ENCODE assay signal across 2 cellular contexts in the genomic region with DNA sequence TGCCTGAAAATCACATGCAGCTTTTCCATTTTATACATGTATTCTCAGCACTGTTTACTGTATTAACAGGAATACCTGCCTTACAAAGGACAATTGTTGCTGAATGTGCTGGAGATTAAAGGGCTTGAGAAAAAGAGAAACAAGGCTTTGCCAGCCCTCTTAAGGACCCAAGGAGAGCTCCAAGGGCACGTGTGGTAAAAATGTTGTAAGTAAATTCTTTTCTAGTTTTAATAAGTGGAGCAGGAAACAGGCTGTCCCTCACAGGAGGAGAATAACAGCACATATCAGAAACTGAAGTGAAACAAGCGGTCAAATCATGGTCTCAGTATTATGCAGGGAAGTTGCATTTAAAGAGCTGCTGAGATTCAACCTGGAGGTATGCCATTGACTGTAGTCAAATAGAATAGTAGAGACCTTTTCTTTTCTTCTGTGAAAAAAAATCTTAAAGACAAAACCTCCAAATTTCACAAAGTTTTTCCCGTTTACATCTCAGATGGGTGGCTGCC.
TF ChIP-seq lines count a peak whose summit lies in the region.

No MANE protein-coding gene starts in this region.

TF ChIP-seq in SK-N-SH, 30 proteins besides CTCF, POLR2A, EP300 and RAD21:
- TF ChIP-seq, protein P1, sequence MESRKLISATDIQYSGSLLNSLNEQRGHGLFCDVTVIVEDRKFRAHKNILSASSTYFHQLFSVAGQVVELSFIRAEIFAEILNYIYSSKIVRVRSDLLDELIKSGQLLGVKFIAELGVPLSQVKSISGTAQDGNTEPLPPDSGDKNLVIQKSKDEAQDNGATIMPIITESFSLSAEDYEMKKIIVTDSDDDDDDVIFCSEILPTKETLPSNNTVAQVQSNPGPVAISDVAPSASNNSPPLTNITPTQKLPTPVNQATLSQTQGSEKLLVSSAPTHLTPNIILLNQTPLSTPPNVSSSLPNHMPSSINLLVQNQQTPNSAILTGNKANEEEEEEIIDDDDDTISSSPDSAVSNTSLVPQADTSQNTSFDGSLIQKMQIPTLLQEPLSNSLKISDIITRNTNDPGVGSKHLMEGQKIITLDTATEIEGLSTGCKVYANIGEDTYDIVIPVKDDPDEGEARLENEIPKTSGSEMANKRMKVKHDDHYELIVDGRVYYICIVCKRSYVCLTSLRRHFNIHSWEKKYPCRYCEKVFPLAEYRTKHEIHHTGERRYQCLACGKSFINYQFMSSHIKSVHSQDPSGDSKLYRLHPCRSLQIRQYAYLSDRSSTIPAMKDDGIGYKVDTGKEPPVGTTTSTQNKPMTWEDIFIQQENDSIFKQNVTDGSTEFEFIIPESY (IDR thresholded peaks at IDR 0.05; ENCODE audit: borderline replicate concordance, low read depth) = no peak
- TF ChIP-seq, protein P2, sequence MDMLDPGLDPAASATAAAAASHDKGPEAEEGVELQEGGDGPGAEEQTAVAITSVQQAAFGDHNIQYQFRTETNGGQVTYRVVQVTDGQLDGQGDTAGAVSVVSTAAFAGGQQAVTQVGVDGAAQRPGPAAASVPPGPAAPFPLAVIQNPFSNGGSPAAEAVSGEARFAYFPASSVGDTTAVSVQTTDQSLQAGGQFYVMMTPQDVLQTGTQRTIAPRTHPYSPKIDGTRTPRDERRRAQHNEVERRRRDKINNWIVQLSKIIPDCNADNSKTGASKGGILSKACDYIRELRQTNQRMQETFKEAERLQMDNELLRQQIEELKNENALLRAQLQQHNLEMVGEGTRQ (IDR thresholded peaks at IDR 0.05; ENCODE audit: borderline replicate concordance, low read depth, low read length) = no peak
- TF ChIP-seq, protein P3, sequence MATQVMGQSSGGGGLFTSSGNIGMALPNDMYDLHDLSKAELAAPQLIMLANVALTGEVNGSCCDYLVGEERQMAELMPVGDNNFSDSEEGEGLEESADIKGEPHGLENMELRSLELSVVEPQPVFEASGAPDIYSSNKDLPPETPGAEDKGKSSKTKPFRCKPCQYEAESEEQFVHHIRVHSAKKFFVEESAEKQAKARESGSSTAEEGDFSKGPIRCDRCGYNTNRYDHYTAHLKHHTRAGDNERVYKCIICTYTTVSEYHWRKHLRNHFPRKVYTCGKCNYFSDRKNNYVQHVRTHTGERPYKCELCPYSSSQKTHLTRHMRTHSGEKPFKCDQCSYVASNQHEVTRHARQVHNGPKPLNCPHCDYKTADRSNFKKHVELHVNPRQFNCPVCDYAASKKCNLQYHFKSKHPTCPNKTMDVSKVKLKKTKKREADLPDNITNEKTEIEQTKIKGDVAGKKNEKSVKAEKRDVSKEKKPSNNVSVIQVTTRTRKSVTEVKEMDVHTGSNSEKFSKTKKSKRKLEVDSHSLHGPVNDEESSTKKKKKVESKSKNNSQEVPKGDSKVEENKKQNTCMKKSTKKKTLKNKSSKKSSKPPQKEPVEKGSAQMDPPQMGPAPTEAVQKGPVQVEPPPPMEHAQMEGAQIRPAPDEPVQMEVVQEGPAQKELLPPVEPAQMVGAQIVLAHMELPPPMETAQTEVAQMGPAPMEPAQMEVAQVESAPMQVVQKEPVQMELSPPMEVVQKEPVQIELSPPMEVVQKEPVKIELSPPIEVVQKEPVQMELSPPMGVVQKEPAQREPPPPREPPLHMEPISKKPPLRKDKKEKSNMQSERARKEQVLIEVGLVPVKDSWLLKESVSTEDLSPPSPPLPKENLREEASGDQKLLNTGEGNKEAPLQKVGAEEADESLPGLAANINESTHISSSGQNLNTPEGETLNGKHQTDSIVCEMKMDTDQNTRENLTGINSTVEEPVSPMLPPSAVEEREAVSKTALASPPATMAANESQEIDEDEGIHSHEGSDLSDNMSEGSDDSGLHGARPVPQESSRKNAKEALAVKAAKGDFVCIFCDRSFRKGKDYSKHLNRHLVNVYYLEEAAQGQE (IDR thresholded peaks at IDR 0.05; ENCODE audit: low read depth, low read length) = no peak
- TF ChIP-seq TCF12 (IDR thresholded peaks at IDR 0.05) (no peak), POLR2AphosphoS5 (IDR thresholded peaks at IDR 0.05; ENCODE audit: low read depth, low read length) (no peak), NFIC (IDR thresholded peaks at IDR 0.05; ENCODE audit: borderline replicate concordance) (no peak), FOXM1 (IDR thresholded peaks at IDR 0.05; ENCODE audit: low read depth) (no peak), YY1 (IDR thresholded peaks at IDR 0.05; ENCODE audit: low read depth) (no peak), JUND (IDR thresholded peaks at IDR 0.05) (no peak), MXI1 (IDR thresholded peaks at IDR 0.05; ENCODE audit: low read depth, low read length) (no peak), CHD2 (IDR thresholded peaks at IDR 0.05; ENCODE audit: low read length, partially characterized antibody) (no peak), GABPA (IDR thresholded peaks at IDR 0.05; ENCODE audit: low read depth) (no peak), EZH2phosphoT487 (IDR thresholded peaks at IDR 0.05; ENCODE audit: borderline replicate concordance, low read depth) (no peak)
- TF ChIP-seq, protein P4, sequence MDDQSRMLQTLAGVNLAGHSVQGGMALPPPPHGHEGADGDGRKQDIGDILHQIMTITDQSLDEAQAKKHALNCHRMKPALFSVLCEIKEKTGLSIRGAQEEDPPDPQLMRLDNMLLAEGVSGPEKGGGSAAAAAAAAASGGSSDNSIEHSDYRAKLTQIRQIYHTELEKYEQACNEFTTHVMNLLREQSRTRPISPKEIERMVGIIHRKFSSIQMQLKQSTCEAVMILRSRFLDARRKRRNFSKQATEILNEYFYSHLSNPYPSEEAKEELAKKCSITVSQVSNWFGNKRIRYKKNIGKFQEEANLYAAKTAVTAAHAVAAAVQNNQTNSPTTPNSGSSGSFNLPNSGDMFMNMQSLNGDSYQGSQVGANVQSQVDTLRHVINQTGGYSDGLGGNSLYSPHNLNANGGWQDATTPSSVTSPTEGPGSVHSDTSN (IDR thresholded peaks at IDR 0.05) = no peak
- TF ChIP-seq, protein P5, sequence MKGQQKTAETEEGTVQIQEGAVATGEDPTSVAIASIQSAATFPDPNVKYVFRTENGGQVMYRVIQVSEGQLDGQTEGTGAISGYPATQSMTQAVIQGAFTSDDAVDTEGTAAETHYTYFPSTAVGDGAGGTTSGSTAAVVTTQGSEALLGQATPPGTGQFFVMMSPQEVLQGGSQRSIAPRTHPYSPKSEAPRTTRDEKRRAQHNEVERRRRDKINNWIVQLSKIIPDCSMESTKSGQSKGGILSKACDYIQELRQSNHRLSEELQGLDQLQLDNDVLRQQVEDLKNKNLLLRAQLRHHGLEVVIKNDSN (IDR thresholded peaks at IDR 0.05; ENCODE audit: borderline replicate concordance, low read depth) = no peak
- TF ChIP-seq, protein P6, sequence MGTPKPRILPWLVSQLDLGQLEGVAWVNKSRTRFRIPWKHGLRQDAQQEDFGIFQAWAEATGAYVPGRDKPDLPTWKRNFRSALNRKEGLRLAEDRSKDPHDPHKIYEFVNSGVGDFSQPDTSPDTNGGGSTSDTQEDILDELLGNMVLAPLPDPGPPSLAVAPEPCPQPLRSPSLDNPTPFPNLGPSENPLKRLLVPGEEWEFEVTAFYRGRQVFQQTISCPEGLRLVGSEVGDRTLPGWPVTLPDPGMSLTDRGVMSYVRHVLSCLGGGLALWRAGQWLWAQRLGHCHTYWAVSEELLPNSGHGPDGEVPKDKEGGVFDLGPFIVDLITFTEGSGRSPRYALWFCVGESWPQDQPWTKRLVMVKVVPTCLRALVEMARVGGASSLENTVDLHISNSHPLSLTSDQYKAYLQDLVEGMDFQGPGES (IDR thresholded peaks at IDR 0.05; ENCODE audit: low read depth, low read length) = no peak

TF ChIP-seq in SK-N-SH treated with all-trans-retinoic acid at 6 μM for 48 hours, 23 proteins besides CTCF, POLR2A, EP300 and RAD21:
- TF ChIP-seq ZFP30 (CRISPR knock-in tag; IDR thresholded peaks at IDR 0.05) = no peak
- no peak for TF ChIP-seq TOX (CRISPR knock-in tag; IDR thresholded peaks at IDR 0.05; ENCODE audit: borderline replicate concordance)
- no peak for TF ChIP-seq RARB (CRISPR knock-in tag; IDR thresholded peaks at IDR 0.05)
- TF ChIP-seq, protein P7, sequence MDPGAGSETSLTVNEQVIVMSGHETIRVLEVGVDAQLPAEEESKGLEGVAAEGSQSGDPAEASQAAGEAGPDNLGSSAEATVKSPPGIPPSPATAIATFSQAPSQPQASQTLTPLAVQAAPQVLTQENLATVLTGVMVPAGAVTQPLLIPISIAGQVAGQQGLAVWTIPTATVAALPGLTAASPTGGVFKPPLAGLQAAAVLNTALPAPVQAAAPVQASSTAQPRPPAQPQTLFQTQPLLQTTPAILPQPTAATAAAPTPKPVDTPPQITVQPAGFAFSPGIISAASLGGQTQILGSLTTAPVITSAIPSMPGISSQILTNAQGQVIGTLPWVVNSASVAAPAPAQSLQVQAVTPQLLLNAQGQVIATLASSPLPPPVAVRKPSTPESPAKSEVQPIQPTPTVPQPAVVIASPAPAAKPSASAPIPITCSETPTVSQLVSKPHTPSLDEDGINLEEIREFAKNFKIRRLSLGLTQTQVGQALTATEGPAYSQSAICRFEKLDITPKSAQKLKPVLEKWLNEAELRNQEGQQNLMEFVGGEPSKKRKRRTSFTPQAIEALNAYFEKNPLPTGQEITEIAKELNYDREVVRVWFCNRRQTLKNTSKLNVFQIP (CRISPR knock-in tag; IDR thresholded peaks at IDR 0.05; ENCODE audit: borderline replicate concordance, low read depth) = no peak
- no peak for TF ChIP-seq ZFP3 (CRISPR knock-in tag; IDR thresholded peaks at IDR 0.05)
- no peak for TF ChIP-seq PPARA (CRISPR knock-in tag; IDR thresholded peaks at IDR 0.05; ENCODE audit: borderline replicate concordance)
- TF ChIP-seq CSDC2 (CRISPR knock-in tag; IDR thresholded peaks at IDR 0.05) = no peak
- TF ChIP-seq ISL1 (CRISPR knock-in tag; IDR thresholded peaks at IDR 0.05) = no peak
- TF ChIP-seq TCF4 (CRISPR knock-in tag; IDR thresholded peaks at IDR 0.05; ENCODE audit: borderline replicate concordance) = no peak
- TF ChIP-seq ESRRG (CRISPR knock-in tag; IDR thresholded peaks at IDR 0.05) = no peak
- no peak for TF ChIP-seq SNAI2 (CRISPR knock-in tag; IDR thresholded peaks at IDR 0.05)
- no peak for TF ChIP-seq BACH2 (CRISPR knock-in tag; IDR thresholded peaks at IDR 0.05; ENCODE audit: borderline replicate concordance)
- TF ChIP-seq ZNF565 (CRISPR knock-in tag; conservative IDR thresholded peaks at IDR 0.05; ENCODE audit: low read depth) = no peak
